Comparison of ENCODE assay signal across 8 cellular contexts in genomic region chr5:126449751-126450271, GRCh38.
DNase-seq lines count a peak whose midpoint lies in the region; ATAC-seq and TF ChIP-seq lines count a peak whose summit lies in the region.

No MANE protein-coding gene starts in this region.

- peaks cover under 1% of the 10 kb centered on the region for H3K9me3 Mint-ChIP-seq in activated naive CD8-positive, alpha-beta T cell (ENCODE audit: low read depth)

- no peaks in the 10 kb centered on the region for H3K27me3 Mint-ChIP-seq in activated naive CD8-positive, alpha-beta T cell

- H3K9me3 ChIP-seq in RWPE2 (ENCODE audit: severe bottlenecking): no peaks in the 10 kb centered on the region
- H3K9me3 ChIP-seq in WERI-Rb-1 (ENCODE audit: severe bottlenecking): peaks cover 2% of the 10 kb centered on the region

- no peaks in the 10 kb centered on the region for H3K27me3 ChIP-seq in RWPE2 (ENCODE audit: insufficient read depth, poor library complexity, severe bottlenecking)
- H3K27me3 ChIP-seq in WERI-Rb-1 (ENCODE audit: insufficient read depth, low read depth, severe bottlenecking): no peaks in the 10 kb centered on the region

- peak overlapping the region; percentile 99 for H3K27ac Mint-ChIP-seq in activated naive CD8-positive, alpha-beta T cell

- H3K36me3 ChIP-seq in RWPE2 (ENCODE audit: low read depth) (peaks cover 16% of the 10 kb centered on the region), WERI-Rb-1 (no peaks in the 10 kb centered on the region)

- ATAC-seq in GM18505 (IDR thresholded peaks at IDR 0.05; ENCODE audit: unreplicated experiment) (peak; percentile 89), HG02759 (IDR thresholded peaks at IDR 0.05; ENCODE audit: unreplicated experiment) (peak; percentile 84), RWPE2 (ENCODE audit: low read depth) (peak; percentile 72)

- peaks cover 72% of the 10 kb centered on the region for H3K4me1 Mint-ChIP-seq in activated naive CD8-positive, alpha-beta T cell (ENCODE audit: low read depth)

- peaks cover 48% of the 10 kb centered on the region for H3K4me1 ChIP-seq in RWPE2 (ENCODE audit: insufficient read depth, poor library complexity, severe bottlenecking)

- no peak for TF ChIP-seq POLR2A in GM18505 (IDR thresholded peaks at IDR 0.05; ENCODE audit: borderline replicate concordance, extremely low read depth, insufficient read depth, insufficient read length)

- no peak overlapping the region for H3K4me3 ChIP-seq in RWPE2 (ENCODE audit: severe bottlenecking)
- H3K4me3 ChIP-seq in WERI-Rb-1 (ENCODE audit: low read depth, low read length): no peak overlapping the region

- DNase-seq in RWPE2 (ENCODE audit: low spot score) (peak; percentile 80), iris pigment epithelial cell (ENCODE audit: low read depth) (peak; percentile 69), T1000 (lab: John Stamatoyannopoulos, UW) (no peak), WERI-Rb-1 (no peak)
- peak in 2 of 3 experiments; percentile 34 to 38 for DNase-seq in stimulated activated CD4-positive, alpha-beta T cell treated with anti-CD3 and anti-CD28 coated beads, TNF-alpha, amount 100 ng/mL, for 4 hours (ENCODE audit: low read depth in 3 of 3)

- no peak for TF ChIP-seq CTCF in RWPE2 (IDR thresholded peaks at IDR 0.05; ENCODE audit: poor library complexity, severe bottlenecking)
- TF ChIP-seq CTCF in WERI-Rb-1 (IDR thresholded peaks at IDR 0.05; ENCODE audit: low read depth, low read length): no peak

- peak overlapping the region; percentile 96 for H3K27ac ChIP-seq in RWPE2 (ENCODE audit: poor library complexity, severe bottlenecking)
- H3K27ac ChIP-seq in WERI-Rb-1: no peak overlapping the region

- H3K4me3 Mint-ChIP-seq in activated naive CD8-positive, alpha-beta T cell: peak overlapping the region; percentile 91

- peaks cover 9% of the 10 kb centered on the region for H3K36me3 Mint-ChIP-seq in activated naive CD8-positive, alpha-beta T cell

Comparison
In these comparisons a context has a peak if more than half of its experiments do, and no peak if none do; other contexts are left out.
1. DNase-seq: peak in RWPE2 (single experiment), iris pigment epithelial cell (single experiment) and stimulated activated CD4-positive, alpha-beta T cell treated with anti-CD3 and anti-CD28 coated beads, TNF-alpha, amount 100 ng/mL, for 4 hours (2 of 3); none in T1000 (single experiment) and WERI-Rb-1 (single experiment).
2. Peak in every context shown above with its lines, with median percentiles within 50 percentile points of each other: ATAC-seq.